12 cellular contexts compared by ENCODE assay signal in genomic region chr11:92552942-92553341, GRCh38.
DNase-seq lines count a peak whose midpoint lies in the region; ATAC-seq and TF ChIP-seq lines count a peak whose summit lies in the region.
"Had no signal": no experiment of that assay in that cellular context is flagged by ENCODE, and none has a peak within 500 bp of the region (broad histone marks: within the 10 kb centered on the region; RNA-seq: fewer than 3 reads in every experiment).

No MANE protein-coding gene starts in this region.

- H3K27me3 ChIP-seq in osteoblast (ENCODE audit: insufficient read depth, low read length): no peaks in the 10 kb centered on the region
- H3K27me3 ChIP-seq in right cardiac atrium (ENCODE audit: control insufficient read depth, insufficient read depth): no peaks in the 10 kb centered on the region

- H3K27ac ChIP-seq in osteoblast (ENCODE audit: low read depth, low read length): no peak overlapping the region
- H3K27ac ChIP-seq in right cardiac atrium (ENCODE audit: low read length): no peak overlapping the region

- H4K20me1 ChIP-seq in osteoblast (ENCODE audit: insufficient read depth, low read length): no peaks in the 10 kb centered on the region

- intact Hi-C loops in right cardiac atrium (cut with DNase I): no loop called here

- DNase-seq in DMS 273 (lab: John Stamatoyannopoulos, UW; ENCODE audit: unreplicated experiment) (peak; percentile 5), DMS 273 treated with DMSO at 0.1 percent for 48 hours (lab: John Stamatoyannopoulos, UW) (no peak), NCI-H1092 treated with DMSO at 0.1 percent for 48 hours (lab: John Stamatoyannopoulos, UW) (peak; percentile 11), choroid plexus epithelial cell (ENCODE audit: low read depth) (peak; percentile 20), osteoblast (ENCODE audit: insufficient read length, low spot score, missing footprints) (no peak), T1000 (lab: John Stamatoyannopoulos, UW) (no peak), NCI-H82 (lab: John Stamatoyannopoulos, UW) (no peak), right cardiac atrium (no peak)
- DNase-seq: 8988T; NCI-H2081 treated with DMSO at 0.1 percent for 48 hours; Right ventricle myocardium superior; stimulated activated naive CD8-positive, alpha-beta T cell treated with anti-CD3 and anti-CD28 coated beads, Interleukin-15, Interleukin-2, amounts not matched to agents 100 U/mL and 50 U/mL, for 24 hours had no signal

- no peak overlapping the region for H3K4me2 ChIP-seq in osteoblast (ENCODE audit: insufficient read depth, low read length)

- no peaks in the 10 kb centered on the region for H3K79me2 ChIP-seq in osteoblast (ENCODE audit: insufficient read depth, low read length)

- H3K36me3 ChIP-seq in osteoblast (ENCODE audit: insufficient read depth, low read length): no peaks in the 10 kb centered on the region

- no peak for ATAC-seq in right cardiac atrium
- ATAC-seq: stimulated activated naive CD8-positive, alpha-beta T cell treated with anti-CD3 and anti-CD28 coated beads, Interleukin-15, Interleukin-2, amounts not matched to agents 100 U/mL and 50 U/mL, for 24 hours had no signal

- H3K4me1 ChIP-seq in osteoblast (ENCODE audit: insufficient read depth, low read length) (no peaks in the 10 kb centered on the region), right cardiac atrium (ENCODE audit: control insufficient read depth, insufficient read depth, low read length) (no peaks in the 10 kb centered on the region)

- 60% methylated on average over 2 of the region's 2 CpGs for WGBS in right cardiac atrium

- peak; percentile 5 for TF ChIP-seq CTCF in choroid plexus epithelial cell (conservative IDR thresholded peaks at IDR 0.05; ENCODE audit: low read depth, low read length)
- peak; percentile 40 for TF ChIP-seq CTCF in osteoblast (IDR thresholded peaks at IDR 0.05; ENCODE audit: extremely low read depth, low read depth, low read length)

- H3K9me3 ChIP-seq in osteoblast (ENCODE audit: low read depth, low read length) (no peaks in the 10 kb centered on the region), right cardiac atrium (ENCODE audit: control insufficient read depth, low read length) (no peaks in the 10 kb centered on the region)

- no peak overlapping the region for H2AFZ ChIP-seq in osteoblast (ENCODE audit: low read length)

- H3K4me3 ChIP-seq in choroid plexus epithelial cell (ENCODE audit: low read depth, low read length) (no peak overlapping the region), osteoblast (ENCODE audit: insufficient read depth, low read length) (no peak overlapping the region), right cardiac atrium (ENCODE audit: low read length) (no peak overlapping the region)

Comparison
In these comparisons a context has a peak if more than half of its experiments do, and no peak if none do; other contexts are left out.
1. DNase-seq: peak in DMS 273 (single experiment), NCI-H1092 treated with DMSO at 0.1 percent for 48 hours (single experiment) and choroid plexus epithelial cell (single experiment); none in DMS 273 treated with DMSO at 0.1 percent for 48 hours (single experiment), osteoblast (single experiment), T1000 (single experiment), NCI-H82 (single experiment) and right cardiac atrium (0 of 3).